11 cellular contexts compared by ENCODE assay signal in the genomic region with DNA sequence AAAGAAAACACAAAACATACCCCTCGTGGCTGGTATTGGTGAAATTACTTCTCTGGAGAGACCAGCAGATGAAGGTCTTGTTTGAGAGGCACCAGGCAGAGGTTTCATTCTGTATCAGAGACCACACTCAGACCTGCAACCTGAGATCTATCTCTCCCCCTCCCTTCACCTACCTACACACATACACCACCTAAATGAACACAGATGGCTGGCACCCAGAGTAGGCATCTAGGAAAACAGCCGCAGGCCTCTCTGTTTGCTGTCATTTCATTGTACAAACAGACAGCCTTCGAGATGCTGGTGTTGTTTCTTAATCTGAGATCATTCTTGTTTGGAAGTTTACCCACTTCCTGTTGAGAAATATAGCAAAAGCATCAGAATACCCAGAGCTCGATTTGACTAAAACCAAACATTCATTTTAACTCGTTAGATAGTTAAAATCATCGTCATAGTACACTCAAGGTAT.
DNase-seq lines count a peak whose midpoint lies in the region; ATAC-seq and TF ChIP-seq lines count a peak whose summit lies in the region.
"Had no signal": no experiment of that assay in that cellular context is flagged by ENCODE, and none has a peak within 500 bp of the region (broad histone marks: within the 10 kb centered on the region; RNA-seq: fewer than 3 reads in every experiment).

No MANE protein-coding gene starts in this region.

- H3K27ac Mint-ChIP-seq in activated CD8-positive, alpha-beta T cell treated with anti-CD3 and anti-CD28 coated beads for 36 hours: peak overlapping the region; percentile 23
- H3K27ac Mint-ChIP-seq: nephron had no signal

- H3K9me3 Mint-ChIP-seq in activated CD8-positive, alpha-beta T cell treated with anti-CD3 and anti-CD28 coated beads for 36 hours: no peaks in the 10 kb centered on the region
- H3K9me3 Mint-ChIP-seq: nephron had no signal

- H3K4me1 ChIP-seq in colonic mucosa (no peaks in the 10 kb centered on the region), mucosa of descending colon (ENCODE audit: low read depth) (no peaks in the 10 kb centered on the region)
- H3K4me1 ChIP-seq: gastrocnemius medialis had no signal

- H3K27me3 ChIP-seq in colonic mucosa: no peaks in the 10 kb centered on the region
- H3K27me3 ChIP-seq: gastrocnemius medialis had no signal

- H3K27me3 Mint-ChIP-seq in activated CD8-positive, alpha-beta T cell treated with anti-CD3 and anti-CD28 coated beads for 36 hours: peaks cover 2% of the 10 kb centered on the region

- H3K9me3 ChIP-seq in colonic mucosa (no peaks in the 10 kb centered on the region), mucosa of descending colon (no peaks in the 10 kb centered on the region)
- H3K9me3 ChIP-seq: gastrocnemius medialis had no signal

- no peaks in the 10 kb centered on the region for H3K36me3 ChIP-seq in colonic mucosa
- no peaks in the 10 kb centered on the region for H3K36me3 ChIP-seq in mucosa of descending colon (ENCODE audit: low read depth)
- H3K36me3 ChIP-seq: gastrocnemius medialis had no signal

- no peak overlapping the region for H3K4me3 Mint-ChIP-seq in activated CD8-positive, alpha-beta T cell treated with anti-CD3 and anti-CD28 coated beads for 36 hours
- H3K4me3 Mint-ChIP-seq: nephron had no signal

- DNase-seq in NCI-H146 (lab: John Stamatoyannopoulos, UW) (peak; percentile 93), islet precursor cell (no peak), colonic mucosa (no peak), hippocampal formation (lab: John Stamatoyannopoulos, UW) (no peak), mucosa of descending colon (no peak)
- DNase-seq in activated CD8-positive, alpha-beta T cell treated with anti-CD3 and anti-CD28 coated beads for 36 hours: peak; percentile 21
- DNase-seq: gastrocnemius medialis had no signal

- no peaks in the 10 kb centered on the region for H3K36me3 Mint-ChIP-seq in activated CD8-positive, alpha-beta T cell treated with anti-CD3 and anti-CD28 coated beads for 36 hours (ENCODE audit: low read depth)

- H3K4me3 ChIP-seq in colonic mucosa (no peak overlapping the region), mucosa of descending colon (no peak overlapping the region)
- H3K4me3 ChIP-seq: gastrocnemius medialis had no signal

- no peak for TF ChIP-seq CTCF in activated CD8-positive, alpha-beta T cell treated with anti-CD3 and anti-CD28 coated beads for 36 hours (IDR thresholded peaks at IDR 0.05)
- TF ChIP-seq CTCF in colonic mucosa (IDR thresholded peaks at IDR 0.05) (no peak), mucosa of descending colon (IDR thresholded peaks at IDR 0.05) (no peak)

- ATAC-seq in GM18499 (IDR thresholded peaks at IDR 0.05; ENCODE audit: insufficient read depth, unreplicated experiment) (peak; percentile 74), GM21619 (IDR thresholded peaks at IDR 0.05; ENCODE audit: unreplicated experiment) (peak; percentile 71), mucosa of descending colon (no peak)
- peak; percentile 76 for ATAC-seq in activated CD8-positive, alpha-beta T cell treated with anti-CD3 and anti-CD28 coated beads for 36 hours
- ATAC-seq: gastrocnemius medialis, Right ventricle myocardium inferior had no signal

- intact Hi-C loops in activated CD8-positive, alpha-beta T cell treated with anti-CD3 and anti-CD28 coated beads for 36 hours (cut with micrococcal nuclease): no loop called here
- intact Hi-C loops in colonic mucosa (cut with DNase I) (no loop called here), mucosa of descending colon (cut with DNase I, micrococcal nuclease) (no loop called here)

- POLR2A ChIA-PET in activated CD8-positive, alpha-beta T cell treated with anti-CD3 and anti-CD28 coated beads for 36 hours (lab: Charles Lee): no interaction called here

- H3K27ac ChIP-seq in colonic mucosa: no peak overlapping the region
- H3K27ac ChIP-seq: gastrocnemius medialis had no signal

- H3K9ac ChIP-seq in colonic mucosa (ENCODE audit: low read depth in 2 of 2, low read length in 2 of 2): no peak overlapping the region

- CTCF ChIA-PET in activated CD8-positive, alpha-beta T cell treated with anti-CD3 and anti-CD28 coated beads for 36 hours (lab: Charles Lee): no interaction called here

- H3K4me1 Mint-ChIP-seq in activated CD8-positive, alpha-beta T cell treated with anti-CD3 and anti-CD28 coated beads for 36 hours (ENCODE audit: low read depth): peaks cover 5% of the 10 kb centered on the region
- H3K4me1 Mint-ChIP-seq: nephron had no signal

Comparison
In these comparisons a context has a peak if more than half of its experiments do, and no peak if none do; other contexts are left out.
1. DNase-seq: peak in NCI-H146 (single experiment) and activated CD8-positive, alpha-beta T cell treated with anti-CD3 and anti-CD28 coated beads for 36 hours (single experiment); none in islet precursor cell (single experiment), colonic mucosa (single experiment), hippocampal formation (0 of 2) and mucosa of descending colon (0 of 3).